16 cellular contexts compared by ENCODE assay signal in the genomic region with DNA sequence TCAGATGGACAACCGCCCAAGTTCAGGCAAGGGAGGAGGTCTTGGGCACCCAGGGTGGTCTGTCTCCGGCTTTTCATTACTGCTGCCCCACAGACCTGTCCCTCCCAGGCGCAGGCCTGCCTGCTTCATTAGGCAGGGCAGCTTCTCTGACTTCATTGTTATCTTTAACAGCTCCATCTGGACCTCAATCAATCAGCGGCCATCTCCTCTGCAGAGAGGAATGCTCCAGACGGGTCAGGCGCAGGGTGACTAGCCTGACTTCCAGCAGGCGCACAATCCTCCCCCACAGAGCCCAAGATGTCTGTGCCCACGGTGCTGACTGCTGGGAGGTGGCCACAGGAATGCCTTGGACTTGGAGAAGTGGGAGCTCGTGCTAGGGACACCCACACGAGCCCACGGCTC. TPM values are rescaled to one million over a fixed set of nuclear protein-coding genes. Genes with fewer than 3 reads are reported as not detected.
DNase-seq lines count a peak whose midpoint lies in the region; ATAC-seq and TF ChIP-seq lines count a peak whose summit lies in the region.
"Had no signal": no experiment of that assay in that cellular context is flagged by ENCODE, and none has a peak within 500 bp of the region (broad histone marks: within the 10 kb centered on the region; RNA-seq: fewer than 3 reads in every experiment).

No MANE protein-coding gene starts in this region.

- H3K36me3 ChIP-seq in BE2C (no peaks in the 10 kb centered on the region), osteoblast (ENCODE audit: insufficient read depth, low read length) (no peaks in the 10 kb centered on the region)
- H3K36me3 ChIP-seq: gastrocnemius medialis, prostate gland, tibial nerve had no signal

- no peaks in the 10 kb centered on the region for H3K27me3 ChIP-seq in BE2C
- H3K27me3 ChIP-seq in osteoblast (ENCODE audit: insufficient read depth, low read length): no peaks in the 10 kb centered on the region
- H3K27me3 ChIP-seq: gastrocnemius medialis, tibial nerve had no signal

- peaks cover 31% of the 10 kb centered on the region for H4K20me1 ChIP-seq in osteoblast (ENCODE audit: insufficient read depth, low read length)

- H3K79me2 ChIP-seq in osteoblast (ENCODE audit: insufficient read depth, low read length): peaks cover 38% of the 10 kb centered on the region

- H3K4me1 ChIP-seq in BE2C (no peaks in the 10 kb centered on the region), osteoblast (ENCODE audit: insufficient read depth, low read length) (peaks cover 11% of the 10 kb centered on the region)
- H3K4me1 ChIP-seq: gastrocnemius medialis, prostate gland had no signal

- TF ChIP-seq CTCF in BE2C (IDR thresholded peaks at IDR 0.05; ENCODE audit: low read depth, low read length) (no peak), fibroblast of pulmonary artery (IDR thresholded peaks at IDR 0.05; ENCODE audit: low read length, missing control alignments) (no peak), osteoblast (IDR thresholded peaks at IDR 0.05; ENCODE audit: extremely low read depth, low read depth, low read length) (no peak)

- no peaks in the 10 kb centered on the region for H3K9me3 ChIP-seq in BE2C
- H3K9me3 ChIP-seq in osteoblast (ENCODE audit: low read depth, low read length): no peaks in the 10 kb centered on the region
- H3K9me3 ChIP-seq: gastrocnemius medialis, prostate gland, tibial nerve had no signal

- no peak overlapping the region for H3K4me2 ChIP-seq in osteoblast (ENCODE audit: insufficient read depth, low read length)

- peak; percentile 16 for DNase-seq in BE2C
- DNase-seq in NCI-H82 (lab: John Stamatoyannopoulos, UW): peak; percentile 73
- peak; percentile 21 for DNase-seq in fibroblast of pulmonary artery (ENCODE audit: low read depth)
- DNase-seq in osteoblast (ENCODE audit: insufficient read length, low spot score, missing footprints): no peak
- no peak for DNase-seq in amniotic stem cell (lab: John Stamatoyannopoulos, UW)
- DNase-seq in stimulated activated CD4-positive, alpha-beta T cell treated with anti-CD3 and anti-CD28 coated beads, Interleukin-15, amount 100 ng/mL, for 24 hours: no peak
- DNase-seq: activated CD8-positive, alpha-beta memory T cell treated with anti-CD3 and anti-CD28 coated beads, Interleukin-2, amount 50 U/mL, for 4 hours; central memory CD4-positive, alpha-beta T cell; gastrocnemius medialis; NCI-H1930; stimulated activated CD4-positive, alpha-beta T cell treated with anti-CD3 and anti-CD28 coated beads, Interleukin-2, amount 100 ng/mL, for 24 hours; T-helper 17 cell had no signal

- H3K27ac ChIP-seq in osteoblast (ENCODE audit: low read depth, low read length): peak overlapping the region; percentile 28
- H3K27ac ChIP-seq: gastrocnemius medialis, prostate gland had no signal

- ATAC-seq in HG03139 (IDR thresholded peaks at IDR 0.05; ENCODE audit: unreplicated experiment): no peak
- no peak for ATAC-seq in HG03196 (IDR thresholded peaks at IDR 0.05; ENCODE audit: unreplicated experiment)
- ATAC-seq: gastrocnemius medialis, T-helper 17 cell had no signal

- H3K4me3 ChIP-seq in BE2C (ENCODE audit: low read depth, low read length) (no peak overlapping the region), fibroblast of pulmonary artery (replicated peaks; ENCODE audit: low read depth, low read length) (no peak overlapping the region), osteoblast (ENCODE audit: insufficient read depth, low read length) (no peak overlapping the region)
- H3K4me3 ChIP-seq: gastrocnemius medialis, prostate gland, tibial nerve had no signal

- no peak overlapping the region for H2AFZ ChIP-seq in osteoblast (ENCODE audit: low read length)

RNA-seq across cellular contexts. Expression of a gene that starts 20.4 kb away (rescaled TPM):
- polyA plus RNA-seq in BE2C (2012; ENCODE audit: insufficient read depth, insufficient read length, low read depth): 0.77 TPM
- total RNA-seq in osteoblast: 10.0 and 10.9 TPM in 2 replicates

Comparison
In these comparisons a context has a peak if more than half of its experiments do, and no peak if none do; other contexts are left out.
1. DNase-seq: peak in BE2C (single experiment), NCI-H82 (single experiment) and fibroblast of pulmonary artery (single experiment); none in osteoblast (single experiment), amniotic stem cell (single experiment) and stimulated activated CD4-positive, alpha-beta T cell treated with anti-CD3 and anti-CD28 coated beads, Interleukin-15, amount 100 ng/mL, for 24 hours (single experiment).